ENCODE assay signal across 13 cellular contexts in genomic region chr10:44253769-44254462, GRCh38.
DNase-seq lines count a peak whose midpoint lies in the region; ATAC-seq and TF ChIP-seq lines count a peak whose summit lies in the region.
"Had no signal": no experiment of that assay in that cellular context is flagged by ENCODE, and none has a peak within 500 bp of the region (broad histone marks: within the 10 kb centered on the region; RNA-seq: fewer than 3 reads in every experiment).

No MANE protein-coding gene starts in this region.

- in situ Hi-C loops in Caki2 (cut with HindIII; ENCODE audit: low pct_unique_long_range_greater_than_20kb, low sequenced_read_pairs) = no loop called here

- no peaks in the 10 kb centered on the region for H3K36me3 Mint-ChIP-seq in activated T-helper 17 cell treated with anti-CD3 and anti-CD28 coated beads, Interleukin-2, amount 50 U/mL, for 72 hours (ENCODE audit: low read depth)
- H3K36me3 Mint-ChIP-seq: stimulated activated memory B cell treated with anti-CD40 and anti-IgM and Interleukin-4, amounts not matched to agents 10 μg/mL and 1 μg/mL and 100 μg/mL, for 72 hours had no signal

- no peak overlapping the region for H3K27ac Mint-ChIP-seq in activated T-helper 17 cell treated with anti-CD3 and anti-CD28 coated beads, Interleukin-2, amount 50 U/mL, for 72 hours
- H3K27ac Mint-ChIP-seq: CD4-positive, alpha-beta T cell; stimulated activated memory B cell treated with anti-CD40 and anti-IgM and Interleukin-4, amounts not matched to agents 10 μg/mL and 1 μg/mL and 100 μg/mL, for 72 hours had no signal

- TF ChIP-seq POLR2A in heart left ventricle (IDR thresholded peaks at IDR 0.05) = no peak

- H3K9me3 ChIP-seq in heart left ventricle = peaks cover 0 to 3% (median 0%) of the 10 kb centered on the region in 12 donors

- H3K27me3 Mint-ChIP-seq in activated T-helper 17 cell treated with anti-CD3 and anti-CD28 coated beads, Interleukin-2, amount 50 U/mL, for 72 hours = peaks cover 18% of the 10 kb centered on the region
- H3K27me3 Mint-ChIP-seq: stimulated activated memory B cell treated with anti-CD40 and anti-IgM and Interleukin-4, amounts not matched to agents 10 μg/mL and 1 μg/mL and 100 μg/mL, for 72 hours had no signal

- H3K4me1 Mint-ChIP-seq in activated T-helper 17 cell treated with anti-CD3 and anti-CD28 coated beads, Interleukin-2, amount 50 U/mL, for 72 hours = no peaks in the 10 kb centered on the region
- H3K4me1 Mint-ChIP-seq: stimulated activated memory B cell treated with anti-CD40 and anti-IgM and Interleukin-4, amounts not matched to agents 10 μg/mL and 1 μg/mL and 100 μg/mL, for 72 hours had no signal

- ATAC-seq in heart left ventricle = peak; percentile 53 to 90 (median 82)
- no peak for ATAC-seq in activated T-helper 17 cell treated with anti-CD3 and anti-CD28 coated beads, Interleukin-2, amount 50 U/mL, for 72 hours (replicated peaks)
- ATAC-seq: stimulated activated memory B cell treated with anti-CD40 and anti-IgM and Interleukin-4, amounts not matched to agents 10 μg/mL and 1 μg/mL and 100 μg/mL, for 72 hours had no signal

- no peaks in the 10 kb centered on the region for H3K27me3 ChIP-seq in heart left ventricle

- H3K36me3 ChIP-seq in heart left ventricle = no peaks in the 10 kb centered on the region

- 23 to 29% (median 25%) methylated on average over 5 of the region's 5 CpGs for WGBS in heart left ventricle, 4 donors

- DNase-seq in Caki2 (ENCODE audit: low read depth) = peak; percentile 58
- DNase-seq in heart left ventricle = peak; percentile 64 to 84 (median 81)
- DNase-seq in renal cortical epithelial cell (ENCODE audit: low read depth) = peak; percentile 66
- no peak for DNase-seq in SHP77 treated with DMSO at 0.1 percent for 48 hours (lab: John Stamatoyannopoulos, UW)
- no peak for DNase-seq in NCI-H1417 treated with DMSO at 0.1 percent for 48 hours (lab: John Stamatoyannopoulos, UW)
- DNase-seq in GF-D8 (lab: John Stamatoyannopoulos, UW) = no peak
- DNase-seq: activated T-cell treated with anti-CD3 and anti-CD28 coated beads, Interleukin-2, amount 50 U/mL, for 48 hours; CD4-positive, alpha-beta T cell; NCI-H1105 treated with DMSO at 0.1 percent for 48 hours had no signal

- H3K4me1 ChIP-seq in heart left ventricle = peaks cover 0 to 21% (median 7%) of the 10 kb centered on the region in 12 donors

- intact Hi-C loops in heart left ventricle (cut with DNase I) = no loop called here

- H3K27ac ChIP-seq in VCaP (peak overlapping the region; percentile 28), heart left ventricle (peak overlapping the region in 1 of 12 donors; percentile 42)
- H3K27ac ChIP-seq: coronary artery had no signal

- no peak for TF ChIP-seq CTCF in VCaP (conservative IDR thresholded peaks at IDR 0.05)
- TF ChIP-seq CTCF in heart left ventricle (IDR thresholded peaks at IDR 0.05) = no peak

- peaks cover 4% of the 10 kb centered on the region for H3K9me3 Mint-ChIP-seq in activated T-helper 17 cell treated with anti-CD3 and anti-CD28 coated beads, Interleukin-2, amount 50 U/mL, for 72 hours
- H3K9me3 Mint-ChIP-seq: CD4-positive, alpha-beta T cell had no signal

- H3K4me3 ChIP-seq in heart left ventricle = no peak overlapping the region
- H3K4me3 ChIP-seq: coronary artery had no signal

- no peak overlapping the region for H3K4me3 Mint-ChIP-seq in activated T-helper 17 cell treated with anti-CD3 and anti-CD28 coated beads, Interleukin-2, amount 50 U/mL, for 72 hours
- H3K4me3 Mint-ChIP-seq: CD4-positive, alpha-beta T cell; stimulated activated memory B cell treated with anti-CD40 and anti-IgM and Interleukin-4, amounts not matched to agents 10 μg/mL and 1 μg/mL and 100 μg/mL, for 72 hours had no signal

Comparison
In these comparisons a context has a peak if more than half of its experiments do, and no peak if none do; other contexts are left out.
1. DNase-seq: peak in Caki2 (single experiment), heart left ventricle (5 of 5) and renal cortical epithelial cell (single experiment); none in SHP77 treated with DMSO at 0.1 percent for 48 hours (single experiment), NCI-H1417 treated with DMSO at 0.1 percent for 48 hours (single experiment) and GF-D8 (single experiment).